ENCODE assay signal across 30 cellular contexts in the genomic region with DNA sequence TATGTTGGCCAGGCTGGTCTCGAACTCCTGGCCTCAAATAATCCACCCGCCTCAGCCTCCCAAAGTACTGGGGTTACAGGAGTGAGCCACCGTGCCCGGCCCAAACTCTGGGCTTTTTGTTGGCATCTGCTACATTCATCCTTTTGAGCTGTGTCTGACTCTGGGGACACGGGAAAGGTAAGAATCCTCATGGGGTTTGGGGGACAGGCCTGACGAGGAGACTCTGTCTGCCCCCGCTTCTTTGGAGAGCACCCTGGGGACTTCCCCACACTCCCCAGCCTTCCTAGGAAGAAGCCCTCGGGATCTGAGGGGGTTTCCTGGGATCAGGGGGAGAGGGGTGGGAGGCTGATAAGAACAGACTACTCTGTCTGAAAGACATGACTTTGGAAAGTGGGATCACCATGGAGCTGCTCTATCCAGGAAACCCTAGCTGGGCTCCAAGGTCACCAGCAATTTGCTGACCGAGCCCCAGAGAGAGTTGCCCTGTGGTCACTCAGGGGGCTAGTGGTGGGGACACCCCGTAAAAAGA. TPM values are rescaled to one million over a fixed set of nuclear protein-coding genes. Genes with fewer than 3 reads are reported as not detected.
DNase-seq lines count a peak whose midpoint lies in the region; ATAC-seq lines count a peak whose summit lies in the region.
"Had no signal": no experiment of that assay in that cellular context is flagged by ENCODE, and none has a peak within 500 bp of the region (broad histone marks: within the 10 kb centered on the region; RNA-seq: fewer than 3 reads in every experiment).

No MANE protein-coding gene starts in this region.

- H3K27me3 ChIP-seq in CD4-positive, CD25-positive, alpha-beta regulatory T cell (ENCODE audit: control insufficient read depth, insufficient read depth, low read length), result no peaks in the 10 kb centered on the region
- H3K27me3 ChIP-seq in naive thymus-derived CD4-positive, alpha-beta T cell (ENCODE audit: control insufficient read depth in 2 of 2, insufficient read depth in 2 of 2, low read length in 2 of 2), result no peaks in the 10 kb centered on the region

- H3K4me1 ChIP-seq in CD4-positive, CD25-positive, alpha-beta regulatory T cell (ENCODE audit: control insufficient read depth, insufficient read depth, low read length, poor library complexity, severe bottlenecking), result peaks cover 29% of the 10 kb centered on the region
- H3K4me1 ChIP-seq in naive thymus-derived CD4-positive, alpha-beta T cell (ENCODE audit: control insufficient read depth in 2 of 2, insufficient read depth in 2 of 2, low read length in 2 of 2), result peaks cover 22 to 25% of the 10 kb centered on the region in 2 donors
- H3K4me1 ChIP-seq: Caco-2, SJSA1 had no signal

- CTCF ChIA-PET in naive thymus-derived CD4-positive, alpha-beta T cell (lab: Charles Lee), result no interaction called here

- peaks cover 13 to 47% (median 21%) of the 10 kb centered on the region in 4 donors for H3K4me1 Mint-ChIP-seq in CD4-positive, CD25-positive, alpha-beta regulatory T cell
- peaks cover 29% of the 10 kb centered on the region for H3K4me1 Mint-ChIP-seq in T-helper 17 cell
- H3K4me1 Mint-ChIP-seq in naive thymus-derived CD4-positive, alpha-beta T cell, result peaks cover 22 to 54% (median 44%) of the 10 kb centered on the region in 7 donors

- intact Hi-C loops in naive thymus-derived CD4-positive, alpha-beta T cell (cut with micrococcal nuclease), result no loop called here

- no peak for DNase-seq in CD4-positive, CD25-positive, alpha-beta regulatory T cell
- no peak for DNase-seq in T-helper 17 cell
- DNase-seq in naive thymus-derived CD4-positive, alpha-beta T cell, result no peak
- DNase-seq in kidney tubule cell (ENCODE audit: low spot score), result no peak
- no peak for DNase-seq in NCI-H345 treated with DMSO at 0.1 percent for 48 hours (lab: John Stamatoyannopoulos, UW; ENCODE audit: unreplicated experiment)
- DNase-seq: Caco-2; CD8-positive, alpha-beta T cell; EL; GDM1; GM23248; H7; KBM-7; MV-4-11; NCI-H1105 treated with DMSO at 0.1 percent for 48 hours; NCI-H146; NCI-H1930; NCI-H2107; NCI-H446 treated with DMSO at 0.1 percent for 48 hours; NCI-H526; NCI-H82; NK-92 treated with Interleukin-12 subunit alpha and Interleukin-12 subunit beta, amount 100 ng/mL, for 24 hours; Right ventricle myocardium superior; RPMI8226; T-cell had no signal

- H3K36me3 Mint-ChIP-seq in CD4-positive, CD25-positive, alpha-beta regulatory T cell, result no peaks in the 10 kb centered on the region
- no peaks in the 10 kb centered on the region for H3K36me3 Mint-ChIP-seq in T-helper 17 cell (ENCODE audit: low read depth)
- no peaks in the 10 kb centered on the region for H3K36me3 Mint-ChIP-seq in naive thymus-derived CD4-positive, alpha-beta T cell
- H3K36me3 Mint-ChIP-seq: CD8-positive, alpha-beta T cell; T-cell had no signal

- no peaks in the 10 kb centered on the region for H3K27me3 Mint-ChIP-seq in CD4-positive, CD25-positive, alpha-beta regulatory T cell
- no peaks in the 10 kb centered on the region for H3K27me3 Mint-ChIP-seq in T-helper 17 cell
- peaks cover 0 to 5% (median 0%) of the 10 kb centered on the region in 5 donors for H3K27me3 Mint-ChIP-seq in naive thymus-derived CD4-positive, alpha-beta T cell
- H3K27me3 Mint-ChIP-seq: T-cell had no signal

- H3K9me3 ChIP-seq in CD4-positive, CD25-positive, alpha-beta regulatory T cell (ENCODE audit: control insufficient read depth in 2 of 2, low read length in 2 of 2), result no peaks in the 10 kb centered on the region
- H3K9me3 ChIP-seq in T-helper 17 cell (ENCODE audit: control insufficient read depth, low read length, poor library complexity, severe bottlenecking), result no peaks in the 10 kb centered on the region
- no peaks in the 10 kb centered on the region for H3K9me3 ChIP-seq in naive thymus-derived CD4-positive, alpha-beta T cell (ENCODE audit: control insufficient read depth in 2 of 3, low read length in 3 of 3)
- H3K9me3 ChIP-seq: Caco-2, SJSA1 had no signal

- ATAC-seq in CD4-positive, CD25-positive, alpha-beta regulatory T cell (ENCODE audit: low read depth in 2 of 2), result no peak
- ATAC-seq in T-helper 17 cell, result no peak
- ATAC-seq in naive thymus-derived CD4-positive, alpha-beta T cell, result no peak
- ATAC-seq in GM21619 (IDR thresholded peaks at IDR 0.05; ENCODE audit: unreplicated experiment), result no peak
- ATAC-seq in SK-N-SH treated with all-trans-retinoic acid at 6 μM for 48 hours, result no peak
- ATAC-seq: CD8-positive, alpha-beta T cell; T-cell had no signal

- peak overlapping the region in 1 of 4 donors; percentile 38 for H3K4me3 Mint-ChIP-seq in CD4-positive, CD25-positive, alpha-beta regulatory T cell
- no peak overlapping the region for H3K4me3 Mint-ChIP-seq in T-helper 17 cell
- no peak overlapping the region for H3K4me3 Mint-ChIP-seq in naive thymus-derived CD4-positive, alpha-beta T cell
- H3K4me3 Mint-ChIP-seq: CD8-positive, alpha-beta T cell; T-cell had no signal

- no peak overlapping the region for H3K27ac ChIP-seq in CD4-positive, CD25-positive, alpha-beta regulatory T cell (ENCODE audit: insufficient read depth, low read length, poor library complexity, severe bottlenecking)
- no peak overlapping the region for H3K27ac ChIP-seq in naive thymus-derived CD4-positive, alpha-beta T cell (ENCODE audit: low read depth, low read length)
- H3K27ac ChIP-seq: GM23248, SJSA1 had no signal

- H3K4me3 ChIP-seq in CD4-positive, CD25-positive, alpha-beta regulatory T cell (ENCODE audit: low read depth, low read length), result no peak overlapping the region
- H3K4me3 ChIP-seq in naive thymus-derived CD4-positive, alpha-beta T cell (ENCODE audit: low read length), result no peak overlapping the region
- H3K4me3 ChIP-seq: GM23248, SJSA1 had no signal

- no peaks in the 10 kb centered on the region for H3K9me3 Mint-ChIP-seq in CD4-positive, CD25-positive, alpha-beta regulatory T cell
- peaks cover 0 to 3% (median 0%) of the 10 kb centered on the region in 11 donors for H3K9me3 Mint-ChIP-seq in naive thymus-derived CD4-positive, alpha-beta T cell
- H3K9me3 Mint-ChIP-seq: CD8-positive, alpha-beta T cell; T-cell had no signal

- no peaks in the 10 kb centered on the region for H3K36me3 ChIP-seq in CD4-positive, CD25-positive, alpha-beta regulatory T cell (ENCODE audit: control insufficient read depth, insufficient read depth, low read length)
- H3K36me3 ChIP-seq in naive thymus-derived CD4-positive, alpha-beta T cell (ENCODE audit: control insufficient read depth in 2 of 3, insufficient read depth in 3 of 3, low read length in 3 of 3), result no peaks in the 10 kb centered on the region
- H3K36me3 ChIP-seq: SJSA1 had no signal

- H3K27ac Mint-ChIP-seq in CD4-positive, CD25-positive, alpha-beta regulatory T cell, result peak overlapping the region in 2 of 3 donors; percentile 51 to 74
- peak overlapping the region; percentile 41 for H3K27ac Mint-ChIP-seq in T-helper 17 cell
- H3K27ac Mint-ChIP-seq in naive thymus-derived CD4-positive, alpha-beta T cell, result peak overlapping the region in 6 of 9 donors; percentile 38 to 83 (median 77)
- H3K27ac Mint-ChIP-seq: CD8-positive, alpha-beta T cell had no signal

- POLR2A ChIA-PET in naive thymus-derived CD4-positive, alpha-beta T cell (lab: Charles Lee), result interaction anchor here (0.7 to 1.2 kb wide), 2 partner anchors 29 to 151 kb away, joined by 3 read pairs; no protein-coding TSS in a partner anchor

RNA-seq across cellular contexts. Expression of gene FCER2, which starts 8.1 kb away (rescaled TPM):
- not detected for total RNA-seq in CD4-positive, CD25-positive, alpha-beta regulatory T cell
- polyA plus RNA-seq in CD4-positive, CD25-positive, alpha-beta regulatory T cell, result 1 to 10 TPM in 1 of 4 donors, under 1 TPM in 2, not detected in 1; 0.34 to 4.5 (median 0.48) TPM
- total RNA-seq in T-helper 17 cell, result 1 to 10 TPM in 1 of 2 donors, not detected in 1; 7.0 TPM
- 1 to 10 TPM in 2 of 5 experiments, under 1 TPM in 1, not detected in 2; 0.32 to 3.8 (median 1.3) TPM for total RNA-seq in naive thymus-derived CD4-positive, alpha-beta T cell
- polyA plus RNA-seq in naive thymus-derived CD4-positive, alpha-beta T cell, result under 1 TPM; 0.48 to 0.52 TPM
- total RNA-seq: A673, Caco-2, GM23248, H7, LHCN-M2, MCF 10A, SJSA1 had no signal
- polyA plus RNA-seq: GM23248 had no signal

RNA-seq across cellular contexts. Expression of gene CLEC4G, which starts 21.9 kb away (rescaled TPM):
- not detected for total RNA-seq in CD4-positive, CD25-positive, alpha-beta regulatory T cell
- polyA plus RNA-seq in CD4-positive, CD25-positive, alpha-beta regulatory T cell, result not detected
- total RNA-seq in T-helper 17 cell, result not detected
- total RNA-seq in naive thymus-derived CD4-positive, alpha-beta T cell, result 1 to 10 TPM in 1 of 5 experiments, not detected in 4; 1.2 TPM
- polyA plus RNA-seq in naive thymus-derived CD4-positive, alpha-beta T cell, result not detected
- total RNA-seq: A673; Caco-2; CD8-positive, alpha-beta T cell; GM23248; H7; LHCN-M2; MCF 10A; SJSA1; T-cell had no signal
- polyA plus RNA-seq: GM23248 had no signal

RNA-seq across cellular contexts. Expression of gene TRAPPC5, which starts 29.4 kb away (rescaled TPM):
- 63.9 TPM for total RNA-seq in CD4-positive, CD25-positive, alpha-beta regulatory T cell
- polyA plus RNA-seq in CD4-positive, CD25-positive, alpha-beta regulatory T cell, result 100 to 1,000 TPM; 142 to 229 (median 192) TPM
- total RNA-seq in T-helper 17 cell, result 10 to 100 TPM; 55.5 to 69.8 TPM
- 10 to 100 TPM; 43.7 to 79.3 (median 75.4) TPM for total RNA-seq in naive thymus-derived CD4-positive, alpha-beta T cell
- polyA plus RNA-seq in naive thymus-derived CD4-positive, alpha-beta T cell, result 100 to 1,000 TPM; 165 to 191 TPM

RNA-seq across cellular contexts. Expression of gene MCEMP1, which starts 33.1 kb away (rescaled TPM):
- 0.59 TPM for total RNA-seq in CD4-positive, CD25-positive, alpha-beta regulatory T cell
- polyA plus RNA-seq in CD4-positive, CD25-positive, alpha-beta regulatory T cell, result not detected
- total RNA-seq in T-helper 17 cell, result under 1 TPM; 0.52 to 0.68 TPM
- 10 to 100 TPM in 1 of 5 experiments, 1 to 10 TPM in 1, not detected in 3; 1.2 to 12.3 TPM for total RNA-seq in naive thymus-derived CD4-positive, alpha-beta T cell
- polyA plus RNA-seq in naive thymus-derived CD4-positive, alpha-beta T cell, result not detected
- total RNA-seq: Caco-2, GM23248, H7, LHCN-M2, SJSA1 had no signal
- polyA plus RNA-seq: GM23248 had no signal

RNA-seq across cellular contexts. Expression of gene CD209, which starts 37.3 kb away (rescaled TPM):
- not detected for total RNA-seq in CD4-positive, CD25-positive, alpha-beta regulatory T cell
- not detected for polyA plus RNA-seq in CD4-positive, CD25-positive, alpha-beta regulatory T cell
- total RNA-seq in T-helper 17 cell, result not detected
- under 1 TPM in 3 of 5 experiments, not detected in 2; 0.27 to 0.68 (median 0.32) TPM for total RNA-seq in naive thymus-derived CD4-positive, alpha-beta T cell
- not detected for polyA plus RNA-seq in naive thymus-derived CD4-positive, alpha-beta T cell
- total RNA-seq: A673; Caco-2; CD8-positive, alpha-beta T cell; GM23248; H7; LHCN-M2; MCF 10A; SJSA1 had no signal
- polyA plus RNA-seq: GM23248 had no signal
